In genomic region chr18:62554083-62554815, GRCh38 we compare ENCODE assay signal across 14 cellular contexts. TPM values are rescaled to one million over a fixed set of nuclear protein-coding genes. Genes with fewer than 3 reads are reported as not detected.
A peak's percentile ranks its signal among the peaks of the same experiment; 100 is the strongest.
DNase-seq lines count a peak whose midpoint lies in the region; ATAC-seq and TF ChIP-seq lines count a peak whose summit lies in the region.
"Had no signal": no experiment of that assay in that cellular context is flagged by ENCODE, and none has a peak within 500 bp of the region (broad histone marks: within the 10 kb centered on the region; RNA-seq: fewer than 3 reads in every experiment).

No MANE protein-coding gene starts in this region.

- no peaks in the 10 kb centered on the region for H3K36me3 ChIP-seq in SJCRH30

- H3K27me3 ChIP-seq in SJCRH30 = no peaks in the 10 kb centered on the region
- H3K27me3 ChIP-seq: transverse colon had no signal

- H3K9me3 ChIP-seq in SJCRH30 (replicated peaks) = no peaks in the 10 kb centered on the region
- H3K9me3 ChIP-seq: prostate gland, transverse colon had no signal

- H3K9me3 Mint-ChIP-seq in activated T-cell treated with anti-CD3 and anti-CD28 coated beads, Interleukin-2, amount 50 U/mL, for 72 hours = no peaks in the 10 kb centered on the region
- H3K9me3 Mint-ChIP-seq in activated B cell treated with CpG ODN at 0.5 μM for 24 hours (no peaks in the 10 kb centered on the region), MCF 10A (ENCODE audit: unreplicated experiment) (no peaks in the 10 kb centered on the region)
- H3K9me3 Mint-ChIP-seq in stimulated activated effector memory CD8-positive, alpha-beta T cell treated with anti-CD3 and anti-CD28 coated beads, Interleukin-12 subunit alpha, Interleukin-12 subunit beta, amount 100 ng/mL, for 72 hours = no peaks in the 10 kb centered on the region
- H3K9me3 Mint-ChIP-seq: activated CD4-positive, alpha-beta T cell treated with anti-CD3 and anti-CD28 coated beads, Interleukin-2, amount 10 ng/mL, durations not matched to agents 7 days and 5 days had no signal

- POLR2A ChIA-PET in activated B cell treated with CpG ODN at 0.5 μM for 24 hours (lab: Charles Lee) = no interaction called here
- POLR2A ChIA-PET in MCF 10A (lab: Yijun Ruan, JAX) = no interaction called here

- CTCF ChIA-PET in activated B cell treated with CpG ODN at 0.5 μM for 24 hours (lab: Charles Lee) (no interaction called here), MCF 10A (lab: Yijun Ruan, JAX) (no interaction called here)

- H3K27ac ChIP-seq in SJCRH30 = no peak overlapping the region
- H3K27ac ChIP-seq: GM23248, prostate gland, transverse colon had no signal

- peaks cover 20% of the 10 kb centered on the region for H3K4me1 Mint-ChIP-seq in activated T-cell treated with anti-CD3 and anti-CD28 coated beads, Interleukin-2, amount 50 U/mL, for 72 hours (ENCODE audit: low read depth)
- H3K4me1 Mint-ChIP-seq in activated B cell treated with CpG ODN at 0.5 μM for 24 hours (peaks cover 32% of the 10 kb centered on the region), MCF 10A (ENCODE audit: insufficient read depth, unreplicated experiment) (peaks cover 14% of the 10 kb centered on the region)
- H3K4me1 Mint-ChIP-seq in stimulated activated effector memory CD8-positive, alpha-beta T cell treated with anti-CD3 and anti-CD28 coated beads, Interleukin-12 subunit alpha, Interleukin-12 subunit beta, amount 100 ng/mL, for 72 hours = peaks cover 35% of the 10 kb centered on the region

- peak overlapping the region; percentile 7 for H3K27ac Mint-ChIP-seq in activated T-cell treated with anti-CD3 and anti-CD28 coated beads, Interleukin-2, amount 50 U/mL, for 72 hours
- peak overlapping the region; percentile 11 for H3K27ac Mint-ChIP-seq in activated B cell treated with CpG ODN at 0.5 μM for 24 hours
- H3K27ac Mint-ChIP-seq in stimulated activated effector memory CD8-positive, alpha-beta T cell treated with anti-CD3 and anti-CD28 coated beads, Interleukin-12 subunit alpha, Interleukin-12 subunit beta, amount 100 ng/mL, for 72 hours = peak overlapping the region; percentile 7
- H3K27ac Mint-ChIP-seq in MCF 10A (ENCODE audit: low read depth, unreplicated experiment) = no peak overlapping the region
- H3K27ac Mint-ChIP-seq: activated CD4-positive, alpha-beta T cell treated with anti-CD3 and anti-CD28 coated beads, Interleukin-2, amount 10 ng/mL, durations not matched to agents 7 days and 5 days had no signal

- no peak overlapping the region for H3K4me3 Mint-ChIP-seq in activated T-cell treated with anti-CD3 and anti-CD28 coated beads, Interleukin-2, amount 50 U/mL, for 72 hours
- H3K4me3 Mint-ChIP-seq in activated B cell treated with CpG ODN at 0.5 μM for 24 hours (no peak overlapping the region), MCF 10A (ENCODE audit: unreplicated experiment) (no peak overlapping the region)
- no peak overlapping the region for H3K4me3 Mint-ChIP-seq in stimulated activated effector memory CD8-positive, alpha-beta T cell treated with anti-CD3 and anti-CD28 coated beads, Interleukin-12 subunit alpha, Interleukin-12 subunit beta, amount 100 ng/mL, for 72 hours
- H3K4me3 Mint-ChIP-seq: activated CD4-positive, alpha-beta T cell treated with anti-CD3 and anti-CD28 coated beads, Interleukin-2, amount 10 ng/mL, durations not matched to agents 7 days and 5 days had no signal

- BruUV-seq in MCF 10A (replicated peaks; lab: Mats Ljungman, UMichigan) = no TSS peak

- intact Hi-C loops in activated B cell treated with CpG ODN at 0.5 μM for 24 hours (cut with micrococcal nuclease) (no loop called here), MCF 10A (cut with micrococcal nuclease) (no loop called here)

- no peaks in the 10 kb centered on the region for H3K27me3 Mint-ChIP-seq in activated T-cell treated with anti-CD3 and anti-CD28 coated beads, Interleukin-2, amount 50 U/mL, for 72 hours (ENCODE audit: low read depth)
- H3K27me3 Mint-ChIP-seq in activated B cell treated with CpG ODN at 0.5 μM for 24 hours (no peaks in the 10 kb centered on the region), MCF 10A (ENCODE audit: insufficient read depth, unreplicated experiment) (no peaks in the 10 kb centered on the region)
- H3K27me3 Mint-ChIP-seq: activated CD4-positive, alpha-beta T cell treated with anti-CD3 and anti-CD28 coated beads, Interleukin-2, amount 10 ng/mL, durations not matched to agents 7 days and 5 days had no signal

- DNase-seq in activated T-cell treated with anti-CD3 and anti-CD28 coated beads, Interleukin-2, amount 50 U/mL, for 72 hours = no peak
- DNase-seq in activated T-cell treated with anti-CD3 and anti-CD28 coated beads for 4 hours = no peak
- no peak for DNase-seq in activated B cell treated with CpG ODN at 0.5 μM for 24 hours
- no peak for DNase-seq in stimulated activated effector memory CD8-positive, alpha-beta T cell treated with anti-CD3 and anti-CD28 coated beads, Interleukin-12 subunit alpha, Interleukin-12 subunit beta, amount 100 ng/mL, for 72 hours (ENCODE audit: low spot score in 2 of 2)
- no peak for DNase-seq in MCF 10A (ENCODE audit: unreplicated experiment)
- DNase-seq in SJCRH30 = no peak
- DNase-seq in T-helper 9 cell = no peak
- DNase-seq: activated CD4-positive, alpha-beta T cell treated with anti-CD3 and anti-CD28 coated beads, Interleukin-2, amount 10 ng/mL, durations not matched to agents 7 days and 5 days; effector CD4-positive, alpha-beta T cell; NCI-H2227 treated with DMSO at 0.1 percent for 48 hours; transverse colon had no signal

- no peaks in the 10 kb centered on the region for H3K4me1 ChIP-seq in SJCRH30
- H3K4me1 ChIP-seq: prostate gland had no signal

- no peak for ATAC-seq in activated T-cell treated with anti-CD3 and anti-CD28 coated beads, Interleukin-2, amount 50 U/mL, for 72 hours (replicated peaks in 1 of 2)
- ATAC-seq in HG03354 (IDR thresholded peaks at IDR 0.05; ENCODE audit: poor library complexity, severe bottlenecking, unreplicated experiment) (peak; percentile 57), activated B cell treated with CpG ODN at 0.5 μM for 24 hours (ENCODE audit: low read depth) (peak; percentile 53)
- ATAC-seq in stimulated activated effector memory CD8-positive, alpha-beta T cell treated with anti-CD3 and anti-CD28 coated beads, Interleukin-12 subunit alpha, Interleukin-12 subunit beta, amount 100 ng/mL, for 72 hours = no peak

- H3K4me3 ChIP-seq in SJCRH30 = no peak overlapping the region
- H3K4me3 ChIP-seq: GM23248, prostate gland, transverse colon had no signal

- no peak for TF ChIP-seq CTCF in activated B cell treated with CpG ODN at 0.5 μM for 24 hours (IDR thresholded peaks at IDR 0.05)
- no peak for TF ChIP-seq CTCF in MCF 10A (IDR thresholded peaks at IDR 0.05; ENCODE audit: unreplicated experiment)

- H3K36me3 Mint-ChIP-seq in activated T-cell treated with anti-CD3 and anti-CD28 coated beads, Interleukin-2, amount 50 U/mL, for 72 hours (ENCODE audit: insufficient read depth in 2 of 2) = peaks cover 20 to 46% of the 10 kb centered on the region in 2 donors
- H3K36me3 Mint-ChIP-seq in activated B cell treated with CpG ODN at 0.5 μM for 24 hours (ENCODE audit: low read depth) (peaks cover 80% of the 10 kb centered on the region), MCF 10A (ENCODE audit: insufficient read depth, unreplicated experiment) (peaks cover 52% of the 10 kb centered on the region)
- H3K36me3 Mint-ChIP-seq in stimulated activated effector memory CD8-positive, alpha-beta T cell treated with anti-CD3 and anti-CD28 coated beads, Interleukin-12 subunit alpha, Interleukin-12 subunit beta, amount 100 ng/mL, for 72 hours = peaks cover 100% of the 10 kb centered on the region

RNA-seq across cellular contexts. Expression of gene ZCCHC2, which starts 31.4 kb away (rescaled TPM):
- 10 to 100 TPM; 38.7 to 42.6 TPM for total RNA-seq in activated T-cell treated with anti-CD3 and anti-CD28 coated beads, Interleukin-2, amount 50 U/mL, for 72 hours
- total RNA-seq in activated B cell treated with CpG ODN at 0.5 μM for 24 hours = 28.6 and 29.4 TPM in 2 replicates
- total RNA-seq in MCF 10A (2022) = 14.6 and 15.0 TPM in 2 replicates
- total RNA-seq in SJCRH30 (2014; rRNA removed; shearing (Covaris generic)) = 4.0 and 4.5 TPM in 2 replicates

Comparison
In these comparisons a context has a peak if more than half of its experiments do, and no peak if none do; other contexts are left out.
1. ATAC-seq: peak in HG03354 (single experiment) and activated B cell treated with CpG ODN at 0.5 μM for 24 hours (single experiment); none in activated T-cell treated with anti-CD3 and anti-CD28 coated beads, Interleukin-2, amount 50 U/mL, for 72 hours (0 of 2) and stimulated activated effector memory CD8-positive, alpha-beta T cell treated with anti-CD3 and anti-CD28 coated beads, Interleukin-12 subunit alpha, Interleukin-12 subunit beta, amount 100 ng/mL, for 72 hours (single experiment).